ENCODE assay signal across 1 cellular context in genomic region chr14:76811561-76811960, GRCh38.
TF ChIP-seq lines count a peak whose summit lies in the region.

No MANE protein-coding gene starts in this region.

TF ChIP-seq in H1, 55 proteins besides CTCF, POLR2A, EP300 and RAD21:
- TF ChIP-seq CEBPB (IDR thresholded peaks at IDR 0.05; ENCODE audit: low read depth, low read length) (no peak), KDM5A (IDR thresholded peaks at IDR 0.05; ENCODE audit: low read length) (no peak), USF2 (IDR thresholded peaks at IDR 0.05; ENCODE audit: low read length) (no peak), POU5F1 (IDR thresholded peaks at IDR 0.05; ENCODE audit: low read depth, low read length) (no peak), SP1 (IDR thresholded peaks at IDR 0.05; ENCODE audit: low read depth, low read length) (no peak), TAF1 (IDR thresholded peaks at IDR 0.05; ENCODE audit: low read depth, low read length) (no peak), TEAD4 (IDR thresholded peaks at IDR 0.05; ENCODE audit: low read depth, low read length) (no peak), SIN3A (conservative IDR thresholded peaks at IDR 0.05 in 1 of 2, IDR thresholded peaks at IDR 0.05 in 1 of 2; ENCODE audit: low read depth in 1 of 2, low read length in 2 of 2) (no peak), BACH1 (IDR thresholded peaks at IDR 0.05; ENCODE audit: low read length) (no peak), ATF3 (IDR thresholded peaks at IDR 0.05; ENCODE audit: insufficient read depth, low read depth, low read length) (no peak), CREB1 (IDR thresholded peaks at IDR 0.05) (no peak)
- TF ChIP-seq, protein P1, sequence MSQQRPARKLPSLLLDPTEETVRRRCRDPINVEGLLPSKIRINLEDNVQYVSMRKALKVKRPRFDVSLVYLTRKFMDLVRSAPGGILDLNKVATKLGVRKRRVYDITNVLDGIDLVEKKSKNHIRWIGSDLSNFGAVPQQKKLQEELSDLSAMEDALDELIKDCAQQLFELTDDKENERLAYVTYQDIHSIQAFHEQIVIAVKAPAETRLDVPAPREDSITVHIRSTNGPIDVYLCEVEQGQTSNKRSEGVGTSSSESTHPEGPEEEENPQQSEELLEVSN (IDR thresholded peaks at IDR 0.05), result no peak
